ENCODE assay signal across 8 cellular contexts in the genomic region with DNA sequence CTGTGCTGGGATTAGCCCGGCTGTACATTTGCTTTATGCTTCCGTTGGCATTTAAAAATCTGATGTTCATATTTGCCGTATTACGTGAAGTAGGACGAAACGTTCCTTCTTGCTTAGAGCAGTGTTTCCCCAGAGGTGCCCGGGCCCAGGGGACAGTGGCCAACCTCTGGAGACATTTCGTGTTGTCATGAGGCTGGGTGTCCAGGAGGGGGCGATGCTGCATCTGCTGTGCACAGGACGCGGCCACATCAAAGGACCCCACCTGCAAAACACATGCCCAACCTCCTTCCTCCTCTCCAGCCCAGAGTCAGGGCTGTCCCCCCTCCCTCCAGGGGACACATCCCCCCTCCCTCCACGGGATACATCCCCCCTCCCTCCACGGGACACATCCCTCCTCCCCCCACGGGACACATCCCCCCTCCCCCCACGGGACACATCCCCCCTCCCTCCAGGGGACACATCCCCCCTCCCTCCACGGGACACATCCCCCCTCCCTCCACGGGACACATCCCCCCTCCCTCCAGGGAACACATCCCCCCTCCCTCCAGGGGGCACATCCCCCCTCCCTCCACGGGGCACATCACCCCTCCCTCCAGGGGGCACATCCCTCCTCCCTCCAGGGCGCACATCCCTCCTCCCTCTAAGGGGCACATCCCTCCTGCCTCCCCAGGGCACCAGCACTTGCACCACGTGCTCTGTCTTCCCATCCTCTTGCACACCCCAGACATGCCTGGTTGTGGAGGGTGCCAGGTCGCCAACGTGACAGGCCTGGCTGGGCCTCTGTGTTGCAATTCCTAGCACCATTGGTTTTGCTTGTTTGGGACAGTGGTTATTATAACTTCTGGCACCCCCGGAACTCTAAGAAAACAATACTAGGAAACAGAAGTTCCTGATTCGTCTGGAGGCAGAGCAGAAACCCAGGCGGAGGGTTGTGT. TPM values are rescaled to one million over a fixed set of nuclear protein-coding genes. Genes with fewer than 3 reads are reported as not detected.
DNase-seq lines count a peak whose midpoint lies in the region; ATAC-seq and TF ChIP-seq lines count a peak whose summit lies in the region.

No MANE protein-coding gene starts in this region.

- DNase-seq in Caco-2, result peak; percentile 90 to 92
- DNase-seq in HCEC 1CT, result peak; percentile 81
- peak; percentile 71 for DNase-seq in NCI-H2171 (lab: John Stamatoyannopoulos, UW)
- DNase-seq in activated CD4-positive, alpha-beta T cell treated with anti-CD3 and anti-CD28 coated beads for 24 hours (ENCODE audit: low read depth in 2 of 2), result peak; percentile 80 to 89
- DNase-seq in chondrocyte (ENCODE audit: low spot score), result no peak
- DNase-seq in left kidney (ENCODE audit: low read depth, low spot score), result peak; percentile 94
- peak; percentile 76 to 82 for DNase-seq in stimulated activated CD4-positive, alpha-beta T cell treated with anti-CD3 and anti-CD28 coated beads, Interleukin-4, amount 100 ng/mL, for 4 hours

- H3K9me3 Mint-ChIP-seq in Caco-2 (ENCODE audit: unreplicated experiment) (no peaks in the 10 kb centered on the region), chondrocyte (ENCODE audit: low read depth) (no peaks in the 10 kb centered on the region)

- peak overlapping the region; percentile 49 for H3K4me3 Mint-ChIP-seq in Caco-2 (ENCODE audit: unreplicated experiment)
- no peak overlapping the region for H3K4me3 Mint-ChIP-seq in chondrocyte (ENCODE audit: unreplicated experiment)

- intact Hi-C loops in Caco-2 (cut with micrococcal nuclease; ENCODE audit: unreplicated experiment), result loop anchor here (1.0 to 2.0 kb wide), 4 partner anchors 43 to 409 kb away; no protein-coding TSS in a partner anchor

- CTCF ChIA-PET in Caco-2 (lab: Charles Lee), result no interaction called here

- POLR2A ChIA-PET in Caco-2 (lab: Charles Lee), result no interaction called here

- no peak overlapping the region for H3K4me3 ChIP-seq in Caco-2 (ENCODE audit: low read depth, low read length)

- peak; percentile 86 to 94 for TF ChIP-seq CTCF in Caco-2 (IDR thresholded peaks at IDR 0.05; ENCODE audit: insufficient read depth in 1 of 2, low read depth in 1 of 2, low read length in 1 of 2, severe bottlenecking in 1 of 2, unreplicated experiment in 1 of 2)
- TF ChIP-seq CTCF in chondrocyte (IDR thresholded peaks at IDR 0.05), result peak; percentile 86

- H3K36me3 Mint-ChIP-seq in Caco-2 (ENCODE audit: insufficient read depth, unreplicated experiment) (peaks cover 21% of the 10 kb centered on the region), chondrocyte (ENCODE audit: low read depth) (peaks cover 5% of the 10 kb centered on the region)

- BruUV-seq in Caco-2 (replicated peaks; lab: Mats Ljungman, UMichigan), result no TSS peak

- no peaks in the 10 kb centered on the region for H3K9me3 ChIP-seq in Caco-2

- no peak for ATAC-seq in HG02884 (IDR thresholded peaks at IDR 0.05; ENCODE audit: unreplicated experiment)

- no peaks in the 10 kb centered on the region for H3K27me3 ChIP-seq in Caco-2 (replicated peaks; ENCODE audit: control insufficient read depth, insufficient read depth, low read length)

- no peaks in the 10 kb centered on the region for H3K27me3 Mint-ChIP-seq in Caco-2 (ENCODE audit: insufficient read depth, unreplicated experiment)
- H3K27me3 Mint-ChIP-seq in chondrocyte (ENCODE audit: low read depth), result no peaks in the 10 kb centered on the region

- H3K4me1 Mint-ChIP-seq in Caco-2 (ENCODE audit: low read depth, unreplicated experiment) (no peaks in the 10 kb centered on the region), chondrocyte (ENCODE audit: low read depth) (peaks cover 61% of the 10 kb centered on the region)

- H3K27ac Mint-ChIP-seq in Caco-2 (ENCODE audit: unreplicated experiment), result no peak overlapping the region
- peak overlapping the region; percentile 69 for H3K27ac Mint-ChIP-seq in chondrocyte (ENCODE audit: unreplicated experiment)

- H3K4me1 ChIP-seq in Caco-2, result peaks cover 6% of the 10 kb centered on the region; the same call in 1 of the 2 replicates

- 0 out of 2 replicates have a peak, but pooled peaks cover under 1% of the 10 kb centered on the region for H3K36me3 ChIP-seq in Caco-2 (ENCODE audit: control insufficient read depth, insufficient read depth, low read length)

RNA-seq across cellular contexts. Expression of gene GAS6, which starts 46.7 kb away (rescaled TPM):
- total RNA-seq in Caco-2 (2022), result 29.9 and 34.8 TPM in 2 replicates
- 83.7 to 113 TPM (median 111 TPM) in 3 replicates for total RNA-seq in chondrocyte

RNA-seq across cellular contexts. Expression of gene TMEM255B, which starts 58.2 kb away (rescaled TPM):
- total RNA-seq in Caco-2 (2022) (0.67 and 0.82 TPM in 2 replicates), chondrocyte (2.6 to 7.1 TPM (median 5.2 TPM) in 3 replicates)
